24 cellular contexts compared by ENCODE assay signal in genomic region chr15:38458646-38459045, GRCh38. TPM values are rescaled to one million over a fixed set of nuclear protein-coding genes. Genes with fewer than 3 reads are reported as not detected.
DNase-seq lines count a peak whose midpoint lies in the region; ATAC-seq, FAIRE-seq and TF ChIP-seq lines count a peak whose summit lies in the region.
"Had no signal": no experiment of that assay in that cellular context is flagged by ENCODE, and none has a peak within 500 bp of the region (broad histone marks: within the 10 kb centered on the region; RNA-seq: fewer than 3 reads in every experiment).

No MANE protein-coding gene starts in this region.

- H3K36me3 ChIP-seq in Loucy (ENCODE audit: insufficient read depth, low read length) (no peaks in the 10 kb centered on the region), astrocyte (ENCODE audit: insufficient read depth, low read length) (no peaks in the 10 kb centered on the region)

- ATAC-seq in Right ventricle myocardium inferior (no peak), left cardiac atrium (no peak), HG03442 (IDR thresholded peaks at IDR 0.05; ENCODE audit: unreplicated experiment) (no peak)
- ATAC-seq: CD8-positive, alpha-beta T cell; HCT116 had no signal

- TF ChIP-seq CTCF in Loucy (conservative IDR thresholded peaks at IDR 0.05; ENCODE audit: low read length) (no peak), astrocyte (IDR thresholded peaks at IDR 0.05; ENCODE audit: insufficient read depth, low read depth, low read length) (no peak)

- peaks cover 76% of the 10 kb centered on the region for H3K4me1 ChIP-seq in Loucy (ENCODE audit: insufficient read depth, low read length, poor library complexity, severe bottlenecking)
- peaks cover 9% of the 10 kb centered on the region for H3K4me1 ChIP-seq in astrocyte (ENCODE audit: insufficient read depth, low read length)

- H3K27ac ChIP-seq in astrocyte (ENCODE audit: low read depth, low read length), result no peak overlapping the region
- H3K27ac ChIP-seq: 22Rv1, BLaER1, C4-2B, GM23248 had no signal

- H3F3A ChIP-seq in Loucy (ENCODE audit: low read depth), result no peaks in the 10 kb centered on the region

- no peak overlapping the region for H3K9ac ChIP-seq in Loucy (ENCODE audit: low read depth, low read length, poor library complexity, severe bottlenecking)
- no peak overlapping the region for H3K9ac ChIP-seq in astrocyte (ENCODE audit: low read length)
- H3K9ac ChIP-seq: BLaER1, GM23248 had no signal

- H3K27me3 ChIP-seq in Loucy (ENCODE audit: insufficient read depth, low read length, poor library complexity, severe bottlenecking) (no peaks in the 10 kb centered on the region), astrocyte (ENCODE audit: insufficient read depth, low read length) (no peaks in the 10 kb centered on the region)
- H3K27me3 ChIP-seq: BLaER1 had no signal

- DNase-seq in Right ventricle myocardium inferior (ENCODE audit: missing footprints), result peak; percentile 9
- no peak for DNase-seq in left cardiac atrium
- DNase-seq in astrocyte (ENCODE audit: low read depth), result no peak
- no peak for DNase-seq in middle frontal gyrus (ENCODE audit: extremely low spot score, low spot score)
- no peak for DNase-seq in islet precursor cell
- DNase-seq: Caco-2; CD4-positive, CD25-positive, alpha-beta regulatory T cell; CD8-positive, alpha-beta T cell; DMS153; DND-41; GM23248; H9 had no signal

- H3K27ac Mint-ChIP-seq in astrocyte (ENCODE audit: unreplicated experiment), result no peak overlapping the region
- peak overlapping the region; percentile 1 for H3K27ac Mint-ChIP-seq in dendritic cell treated with granulocyte-macrophage colony-stimulating factor and Interleukin-4, amounts not matched to agents 40 ng/mL and 50 ng/mL, for 4 days
- H3K27ac Mint-ChIP-seq: B cell; CD4-positive, CD25-positive, alpha-beta regulatory T cell; CD8-positive, alpha-beta T cell; H9 had no signal

- peaks cover 14% of the 10 kb centered on the region for H3K4me1 Mint-ChIP-seq in astrocyte (ENCODE audit: low read depth, unreplicated experiment)
- H3K4me1 Mint-ChIP-seq in dendritic cell treated with granulocyte-macrophage colony-stimulating factor and Interleukin-4, amounts not matched to agents 40 ng/mL and 50 ng/mL, for 4 days (ENCODE audit: low read depth), result peaks cover 55% of the 10 kb centered on the region

- H3K9me3 ChIP-seq in Loucy (ENCODE audit: insufficient read depth, low read depth, low read length), result no peaks in the 10 kb centered on the region
- no peaks in the 10 kb centered on the region for H3K9me3 ChIP-seq in astrocyte (ENCODE audit: insufficient read depth, low read depth, low read length)
- H3K9me3 ChIP-seq: BLaER1, Caco-2 had no signal

- H4K20me1 ChIP-seq in Loucy (ENCODE audit: insufficient read depth, low read length, poor library complexity, severe bottlenecking), result peaks cover 78% of the 10 kb centered on the region
- H4K20me1 ChIP-seq in astrocyte (ENCODE audit: insufficient read depth, low read length), result peaks cover 66% of the 10 kb centered on the region

- H3K27me3 Mint-ChIP-seq in astrocyte (ENCODE audit: low read depth, unreplicated experiment), result no peaks in the 10 kb centered on the region
- H3K27me3 Mint-ChIP-seq in dendritic cell treated with granulocyte-macrophage colony-stimulating factor and Interleukin-4, amounts not matched to agents 40 ng/mL and 50 ng/mL, for 4 days, result no peaks in the 10 kb centered on the region
- H3K27me3 Mint-ChIP-seq: B cell had no signal

- no peak overlapping the region for H3K4me3 Mint-ChIP-seq in astrocyte (ENCODE audit: unreplicated experiment)
- no peak overlapping the region for H3K4me3 Mint-ChIP-seq in dendritic cell treated with granulocyte-macrophage colony-stimulating factor and Interleukin-4, amounts not matched to agents 40 ng/mL and 50 ng/mL, for 4 days
- H3K4me3 Mint-ChIP-seq: B cell; CD8-positive, alpha-beta T cell; H9 had no signal

- no peaks in the 10 kb centered on the region for H3K9me2 ChIP-seq in Loucy (replicated peaks; ENCODE audit: low read depth, low read length)

- H3K36me3 Mint-ChIP-seq in astrocyte (ENCODE audit: low read depth, unreplicated experiment), result no peaks in the 10 kb centered on the region
- peaks cover 25% of the 10 kb centered on the region for H3K36me3 Mint-ChIP-seq in dendritic cell treated with granulocyte-macrophage colony-stimulating factor and Interleukin-4, amounts not matched to agents 40 ng/mL and 50 ng/mL, for 4 days (ENCODE audit: low read depth)

- H3K9me3 Mint-ChIP-seq in astrocyte (ENCODE audit: unreplicated experiment), result no peaks in the 10 kb centered on the region
- H3K9me3 Mint-ChIP-seq in dendritic cell treated with granulocyte-macrophage colony-stimulating factor and Interleukin-4, amounts not matched to agents 40 ng/mL and 50 ng/mL, for 4 days, result no peaks in the 10 kb centered on the region
- H3K9me3 Mint-ChIP-seq: CD4-positive, CD25-positive, alpha-beta regulatory T cell; CD8-positive, alpha-beta T cell; H9 had no signal

- H3K4me2 ChIP-seq in Loucy (ENCODE audit: low read depth, low read length, poor library complexity, severe bottlenecking) (peak overlapping the region; percentile 95), astrocyte (ENCODE audit: low read length) (no peak overlapping the region)
- H3K4me2 ChIP-seq: BLaER1 had no signal

- H2AFZ ChIP-seq in Loucy (ENCODE audit: low read length), result no peak overlapping the region
- H2AFZ ChIP-seq in astrocyte (ENCODE audit: low read depth, low read length), result no peak overlapping the region
- H2AFZ ChIP-seq: GM23248 had no signal

- FAIRE-seq in astrocyte (lab: Jason Lieb, UNC), result peak; percentile 5
- FAIRE-seq: A204.1, G401.6, GM12892, H1 had no signal

- peaks cover 95% of the 10 kb centered on the region for H3K79me2 ChIP-seq in Loucy (ENCODE audit: insufficient read depth, low read length)
- H3K79me2 ChIP-seq in astrocyte (ENCODE audit: insufficient read depth, low read length), result peaks cover 95% of the 10 kb centered on the region

- intact Hi-C loops in Right ventricle myocardium inferior (cut with DNase I), result no loop called here
- intact Hi-C loops in left cardiac atrium (cut with DNase I), result no loop called here
- intact Hi-C loops in dendritic cell treated with granulocyte-macrophage colony-stimulating factor and Interleukin-4, amounts not matched to agents 40 ng/mL and 50 ng/mL, for 4 days (cut with micrococcal nuclease), result no loop called here

- H3K4me3 ChIP-seq in Loucy (ENCODE audit: low read length, poor library complexity, severe bottlenecking) (peak overlapping the region; percentile 36), astrocyte (ENCODE audit: insufficient read depth, low read depth, low read length) (no peak overlapping the region)
- H3K4me3 ChIP-seq: BLaER1, GM23248 had no signal

RNA-seq across cellular contexts. Expression of gene FAM98B, which starts 4.7 kb away (rescaled TPM):
- 20.5 TPM for total RNA-seq in Right ventricle myocardium inferior
- 10 to 100 TPM; 16.1 to 25.0 TPM for total RNA-seq in left cardiac atrium
- 15.5 and 21.6 TPM in 2 replicates for total RNA-seq in astrocyte
